ENCODE assay signal across 9 cellular contexts in the genomic region with DNA sequence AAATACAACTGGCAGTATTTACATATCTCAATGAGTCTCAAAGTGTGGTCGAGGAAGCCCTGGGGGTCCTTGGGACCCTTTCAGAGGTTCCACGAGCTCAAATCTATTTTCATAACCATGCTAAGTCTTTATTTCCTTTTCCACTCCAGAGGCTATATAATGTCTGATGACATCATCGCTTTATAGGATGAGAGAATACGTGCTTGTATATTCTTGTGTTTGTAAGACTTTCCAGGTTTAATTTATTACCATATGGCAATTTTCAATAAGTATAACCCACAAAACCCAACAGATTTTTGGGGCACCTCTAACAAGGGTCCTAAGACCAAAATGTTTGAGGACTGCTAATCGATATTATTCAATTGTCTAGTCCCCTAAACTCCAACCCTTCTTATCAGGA. TPM values are rescaled to one million over a fixed set of nuclear protein-coding genes. Genes with fewer than 3 reads are reported as not detected.
DNase-seq lines count a peak whose midpoint lies in the region; ATAC-seq and TF ChIP-seq lines count a peak whose summit lies in the region.
"Had no signal": no experiment of that assay in that cellular context is flagged by ENCODE, and none has a peak within 500 bp of the region (broad histone marks: within the 10 kb centered on the region; RNA-seq: fewer than 3 reads in every experiment).

No MANE protein-coding gene starts in this region.

- peak overlapping the region; percentile 64 for H2BK5ac ChIP-seq in IMR-90 (ENCODE audit: low read depth, low read length, poor library complexity, severe bottlenecking)

- no peak overlapping the region for H2AK9ac ChIP-seq in IMR-90 (replicated peaks; ENCODE audit: low read depth, low read length, poor library complexity)

- H3K18ac ChIP-seq in IMR-90 (ENCODE audit: low read depth, low read length), result no peak overlapping the region

- no peaks in the 10 kb centered on the region for H3K27me3 ChIP-seq in IMR-90 (ENCODE audit: control insufficient read depth, insufficient read depth, low read length)
- no peaks in the 10 kb centered on the region for H3K27me3 ChIP-seq in MG63

- no peak overlapping the region for H2AFZ ChIP-seq in IMR-90 (replicated peaks; ENCODE audit: low read length, poor library complexity)

- H3K9me3 ChIP-seq in IMR-90 (ENCODE audit: control insufficient read depth, insufficient read depth, low read length) (no peaks in the 10 kb centered on the region), MG63 (no peaks in the 10 kb centered on the region)

- DNase-seq in IMR-90, result peak; percentile 15
- no peak for DNase-seq in MCF 10A (ENCODE audit: unreplicated experiment)
- no peak for DNase-seq in naive B cell
- no peak for DNase-seq in MG63
- DNase-seq: NCI-H1092 treated with DMSO at 0.1 percent for 48 hours had no signal

- H3K36me3 Mint-ChIP-seq in MCF 10A (ENCODE audit: insufficient read depth, unreplicated experiment), result no peaks in the 10 kb centered on the region
- H3K36me3 Mint-ChIP-seq in naive B cell, result no peaks in the 10 kb centered on the region

- H2AK5ac ChIP-seq in IMR-90 (ENCODE audit: low read depth, low read length), result no peak overlapping the region

- H2BK15ac ChIP-seq in IMR-90 (ENCODE audit: low read depth, low read length), result no peak overlapping the region

- no TSS peak for BruUV-seq in IMR-90 (replicated peaks; lab: Mats Ljungman, UMichigan)
- BruUV-seq in MCF 10A (replicated peaks; lab: Mats Ljungman, UMichigan), result no TSS peak

- no peak overlapping the region for H2BK120ac ChIP-seq in IMR-90 (ENCODE audit: low read depth, low read length)

- ATAC-seq in IMR-90 (ENCODE audit: low read depth), result no peak
- no peak for ATAC-seq in naive B cell (ENCODE audit: low read depth in 2 of 2)
- ATAC-seq in GM21717 (IDR thresholded peaks at IDR 0.05; ENCODE audit: unreplicated experiment), result no peak
- no peak for ATAC-seq in GM19455 (IDR thresholded peaks at IDR 0.05; ENCODE audit: unreplicated experiment)
- no peak for ATAC-seq in HG02642 (IDR thresholded peaks at IDR 0.05; ENCODE audit: poor library complexity, unreplicated experiment)

- POLR2A ChIA-PET in IMR-90 (lab: Charles Lee; ENCODE audit: unreplicated experiment), result no interaction called here
- POLR2A ChIA-PET in MCF 10A (lab: Yijun Ruan, JAX), result interaction anchor here (0.8 to 4.1 kb wide), 15 partner anchors 9 to 1260 kb away, joined by 3 to 242 read pairs (median 12); a partner anchor contains a TSS

- no peak for TF ChIP-seq POLR2A in IMR-90 (IDR thresholded peaks at IDR 0.05; ENCODE audit: low read depth, low read length)

- no peak overlapping the region for H2BK20ac ChIP-seq in IMR-90 (ENCODE audit: low read depth, low read length)

- H3K4me3 ChIP-seq in IMR-90 (ENCODE audit: insufficient read depth, low read depth, low read length) (no peak overlapping the region), MG63 (no peak overlapping the region; the same call in 1 of the 2 replicates)

- H3K4ac ChIP-seq in IMR-90 (ENCODE audit: low read depth, low read length), result no peak overlapping the region

- H3K9ac ChIP-seq in IMR-90 (ENCODE audit: low read depth, low read length), result no peak overlapping the region

- no peaks in the 10 kb centered on the region for H3K27me3 Mint-ChIP-seq in MCF 10A (ENCODE audit: insufficient read depth, unreplicated experiment)
- peaks cover 0 to 4% (median under 1%) of the 10 kb centered on the region in 3 donors for H3K27me3 Mint-ChIP-seq in naive B cell

- no peaks in the 10 kb centered on the region for H3K36me3 ChIP-seq in IMR-90 (ENCODE audit: control insufficient read depth, insufficient read depth, low read length)
- H3K36me3 ChIP-seq in MG63, result no peaks in the 10 kb centered on the region

- H3K4me1 Mint-ChIP-seq in MCF 10A (ENCODE audit: insufficient read depth, unreplicated experiment) (peaks cover 44% of the 10 kb centered on the region), naive B cell (peaks cover 20 to 32% (median 27%) of the 10 kb centered on the region in 3 donors)

- H3K56ac ChIP-seq in IMR-90 (ENCODE audit: extremely low read depth, insufficient read depth, low read length), result no peak overlapping the region

- H4K91ac ChIP-seq in IMR-90 (ENCODE audit: insufficient read depth, low read depth, low read length), result no peak overlapping the region

- H3K79me1 ChIP-seq in IMR-90 (ENCODE audit: low read depth in 1 of 2, low read length in 2 of 2), result peaks cover 9 to 21% of the 10 kb centered on the region in 2 experiments; a peak in 3 of 4 replicates

- TF ChIP-seq CTCF in 22Rv1 (IDR thresholded peaks at IDR 0.05), result no peak
- no peak for TF ChIP-seq CTCF in IMR-90 (conservative IDR thresholded peaks at IDR 0.05; ENCODE audit: low read depth, low read length)
- TF ChIP-seq CTCF in MCF 10A (IDR thresholded peaks at IDR 0.05; ENCODE audit: unreplicated experiment), result no peak

- WGBS in IMR-90 (ENCODE audit: extremely low coverage in 2 of 2, insufficient read length in 1 of 2), 2 experiments, result no CpG with 5 or more reads among the region's 5 CpGs

- CTCF ChIA-PET in IMR-90 (lab: Yijun Ruan, JAX), result no interaction called here
- CTCF ChIA-PET in MCF 10A (lab: Yijun Ruan, JAX), result interaction anchor here (0.5 to 2.9 kb wide), 11 partner anchors 12 to 1486 kb away, joined by 3 to 33 read pairs (median 3); no protein-coding TSS in a partner anchor

- 0 out of 2 replicates have a peak overlapping the region, but pooled peaks have one; percentile 66 for H3K14ac ChIP-seq in IMR-90 (replicated peaks; ENCODE audit: low read depth, low read length)

- no peak for TF ChIP-seq RAD21 in IMR-90 (IDR thresholded peaks at IDR 0.05; ENCODE audit: low read length)

- in situ Hi-C loops in IMR-90 (cut with MboI; ENCODE audit: low sequenced_read_pairs), result loop anchor here (10.0 kb wide), 1 partner anchor 372 kb away; no protein-coding TSS in a partner anchor

- intact Hi-C loops in IMR-90 (cut with micrococcal nuclease), result loop anchor here (2.0 to 10.0 kb wide), 2 partner anchors 52 to 318 kb away; no protein-coding TSS in a partner anchor
- intact Hi-C loops in MCF 10A (cut with micrococcal nuclease), result loop anchor here (5.0 to 10.0 kb wide), 2 partner anchors 320 to 372 kb away; no protein-coding TSS in a partner anchor

- H4K8ac ChIP-seq in IMR-90 (ENCODE audit: low read depth in 2 of 2, low read length in 2 of 2), result 0 out of 4 replicates have a peak overlapping the region, but pooled peaks of 1 of the 2 experiments have one; percentile 14

- 0 out of 2 replicates have a peak, but pooled peaks cover 4% of the 10 kb centered on the region for H3K9me1 ChIP-seq in IMR-90 (ENCODE audit: insufficient read depth, low read length)

- H3K4me3 Mint-ChIP-seq in MCF 10A (ENCODE audit: unreplicated experiment) (peak overlapping the region; percentile 75), naive B cell (peak overlapping the region in 6 of 8 donors; percentile 17 to 98 (median 93))

- H3K9me3 Mint-ChIP-seq in MCF 10A (ENCODE audit: unreplicated experiment) (no peaks in the 10 kb centered on the region), naive B cell (no peaks in the 10 kb centered on the region)

- no peak overlapping the region for H3K23ac ChIP-seq in IMR-90 (ENCODE audit: low read depth, low read length)

- H4K5ac ChIP-seq in IMR-90 (ENCODE audit: low read depth, low read length), result 0 out of 2 replicates have a peak overlapping the region, but pooled peaks have one; percentile 13

- peak overlapping the region; percentile 64 for H3K4me2 ChIP-seq in IMR-90 (ENCODE audit: low read depth, low read length)

- H3K4me1 ChIP-seq in IMR-90 (ENCODE audit: control insufficient read depth, insufficient read depth, low read length), result peaks cover 5% of the 10 kb centered on the region

- no peaks in the 10 kb centered on the region for H4K20me1 ChIP-seq in IMR-90 (ENCODE audit: insufficient read depth, low read length)

- dilution Hi-C loops in IMR-90 (cut with HindIII; ENCODE audit: low sequenced_read_pairs, unreplicated experiment), result no loop called here

- H3K27ac Mint-ChIP-seq in MCF 10A (ENCODE audit: low read depth, unreplicated experiment) (peak overlapping the region; percentile 98), naive B cell (peak overlapping the region in 3 of 6 donors; percentile 7 to 97 (median 89))

- H3K27ac ChIP-seq in 22Rv1, result peak overlapping the region; percentile 80; the same call in 1 of the 2 replicates
- no peak overlapping the region for H3K27ac ChIP-seq in IMR-90 (ENCODE audit: insufficient read depth, low read length)

TF ChIP-seq in IMR-90, 13 proteins besides CTCF, POLR2A, EP300 and RAD21 (continues in another document):
- TF ChIP-seq, protein P1, sequence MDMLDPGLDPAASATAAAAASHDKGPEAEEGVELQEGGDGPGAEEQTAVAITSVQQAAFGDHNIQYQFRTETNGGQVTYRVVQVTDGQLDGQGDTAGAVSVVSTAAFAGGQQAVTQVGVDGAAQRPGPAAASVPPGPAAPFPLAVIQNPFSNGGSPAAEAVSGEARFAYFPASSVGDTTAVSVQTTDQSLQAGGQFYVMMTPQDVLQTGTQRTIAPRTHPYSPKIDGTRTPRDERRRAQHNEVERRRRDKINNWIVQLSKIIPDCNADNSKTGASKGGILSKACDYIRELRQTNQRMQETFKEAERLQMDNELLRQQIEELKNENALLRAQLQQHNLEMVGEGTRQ (IDR thresholded peaks at IDR 0.05; ENCODE audit: low read depth, low read length), result no peak
- no peak for TF ChIP-seq NFE2L2 (IDR thresholded peaks at IDR 0.05; ENCODE audit: low read depth, low read length)
- no peak for TF ChIP-seq FOS (IDR thresholded peaks at IDR 0.05; ENCODE audit: low read depth, low read length)
- no peak for TF ChIP-seq MAZ (IDR thresholded peaks at IDR 0.05; ENCODE audit: borderline replicate concordance, low read depth, low read length)
- TF ChIP-seq RCOR1 (IDR thresholded peaks at IDR 0.05; ENCODE audit: insufficient replicate concordance, low read length), result no peak
- no peak for TF ChIP-seq MXI1 (IDR thresholded peaks at IDR 0.05; ENCODE audit: borderline replicate concordance, low read depth, low read length)
- TF ChIP-seq RFX5 (IDR thresholded peaks at IDR 0.05; ENCODE audit: low read depth, low read length), result no peak
- no peak for TF ChIP-seq SMC3 (IDR thresholded peaks at IDR 0.05; ENCODE audit: low read depth, low read length)

RNA-seq across cellular contexts. Expression of a gene that starts 1.4 kb away (rescaled TPM):
- total RNA-seq in IMR-90 (2012; rRNA removed), result 5.2 and 6.9 TPM in 2 replicates
- 3.2 and 3.6 TPM in 2 replicates for polyA plus RNA-seq in IMR-90 (2012; rRNA removed)
- 1.8 TPM in 2 replicates for polyA plus RNA-seq in IMR-90 (2012; cell fraction: cytosol; rRNA removed)
- polyA plus RNA-seq in IMR-90 (2012; cell fraction: nucleus; rRNA removed; ENCODE audit: low replicate concordance), result 3.1 and 11.2 TPM in 2 replicates
- total RNA-seq in MCF 10A (2022), result 13.9 and 16.7 TPM in 2 replicates
- 1 to 10 TPM in 2 of 6 donors, under 1 TPM in 4; 0.36 to 1.4 (median 0.79) TPM for polyA plus RNA-seq in naive B cell (ENCODE audit: low read depth in 6 of 6)
- total RNA-seq in MG63 (2014; rRNA removed; shearing (Covaris generic); ENCODE audit: low replicate concordance), result 6.1 and 10.3 TPM in 2 replicates

RNA-seq across cellular contexts. Expression of a gene that starts 59.9 kb away (rescaled TPM):
- 0.28 TPM in 1 of 2 replicates, not detected in the other for total RNA-seq in IMR-90 (2012; rRNA removed)
- 0.03 and 0.07 TPM in 2 replicates for polyA plus RNA-seq in IMR-90 (2012; rRNA removed)
- 0.05 TPM in 1 of 2 replicates, not detected in the other for polyA plus RNA-seq in IMR-90 (2012; cell fraction: cytosol; rRNA removed)
- not detected in 2 replicates for polyA plus RNA-seq in IMR-90 (2012; cell fraction: nucleus; rRNA removed; ENCODE audit: low replicate concordance)
- not detected in 2 replicates for total RNA-seq in MCF 10A (2022)
- not detected for polyA plus RNA-seq in naive B cell (ENCODE audit: low read depth in 6 of 6)
- not detected in 2 replicates for total RNA-seq in MG63 (2014; rRNA removed; shearing (Covaris generic); ENCODE audit: low replicate concordance)
